In genomic region chr4:8159522-8160232, GRCh38 we compare ENCODE assay signal across 8 cellular contexts. TPM values are rescaled to one million over a fixed set of nuclear protein-coding genes. Genes with fewer than 3 reads are reported as not detected.
DNase-seq lines count a peak whose midpoint lies in the region; FAIRE-seq lines count a peak whose summit lies in the region.

No MANE protein-coding gene starts in this region.

- FAIRE-seq in frontal cortex (lab: Jason Lieb, UNC): no peak
- no peak for FAIRE-seq in HTR-8/SVneo (lab: Jason Lieb, UNC)

- intact Hi-C loops in activated T-helper 1 cell treated with anti-CD3 and anti-CD28 coated beads, Interleukin-12 subunit alpha, Interleukin-12 subunit beta, Interleukin-2, Interleukin-4 antibody, amounts not matched to agents 30 ng/mL and 10 ng/mL and 1 ng/mL, durations not matched to agents 14 hours and 24 hours and 36 hours (cut with micrococcal nuclease): loop anchor here (1.0 to 10.0 kb wide), 3 partner anchors 40 to 1585 kb away; partner anchors contain the start of genes MAN2B2 and SH3TC1

- H3K36me3 ChIP-seq in iPS-15b (ENCODE audit: control insufficient read depth, insufficient read depth, low read length) (no peaks in the 10 kb centered on the region), stomach smooth muscle (ENCODE audit: control insufficient read depth in 2 of 2, insufficient read depth in 2 of 2, low read length in 2 of 2) (no peaks in the 10 kb centered on the region)

- H3K9ac ChIP-seq in iPS-15b (ENCODE audit: low read depth, low read length) (peak overlapping the region; percentile 37), stomach smooth muscle (ENCODE audit: low read length in 2 of 2) (peak overlapping the region; percentile 68 to 73)

- peaks cover 22% of the 10 kb centered on the region for H3K27me3 Mint-ChIP-seq in activated T-helper 1 cell treated with anti-CD3 and anti-CD28 coated beads, Interleukin-12 subunit alpha, Interleukin-12 subunit beta, Interleukin-2, Interleukin-4 antibody, amounts not matched to agents 30 ng/mL and 10 ng/mL and 1 ng/mL, durations not matched to agents 14 hours and 24 hours and 36 hours (ENCODE audit: insufficient read depth)

- no peak overlapping the region for H3K27ac ChIP-seq in stomach smooth muscle (ENCODE audit: low read length)

- H3K4me1 ChIP-seq in iPS-15b (ENCODE audit: control insufficient read depth, insufficient read depth, low read length) (peaks cover 2% of the 10 kb centered on the region), stomach smooth muscle (ENCODE audit: control insufficient read depth, insufficient read depth, low read length) (peaks cover 26% of the 10 kb centered on the region)

- H3K9me3 ChIP-seq in iPS-15b (ENCODE audit: control insufficient read depth, insufficient read depth, low read length) (no peaks in the 10 kb centered on the region), stomach smooth muscle (ENCODE audit: control insufficient read depth in 2 of 2, low read length in 2 of 2) (no peaks in the 10 kb centered on the region)

- H3K27me3 ChIP-seq in iPS-15b (ENCODE audit: control insufficient read depth, insufficient read depth, low read length) (peaks cover 28% of the 10 kb centered on the region), stomach smooth muscle (ENCODE audit: control insufficient read depth in 1 of 2, insufficient read depth in 2 of 2, low read length in 2 of 2) (peaks cover 0 to 4% of the 10 kb centered on the region in 2 donors)

- H3K4me3 ChIP-seq in iPS-15b (ENCODE audit: low read depth, low read length) (peak overlapping the region; percentile 88), stomach smooth muscle (ENCODE audit: low read length in 2 of 2) (peak overlapping the region; percentile 94 to 98)

- H3K27ac Mint-ChIP-seq in activated T-helper 1 cell treated with anti-CD3 and anti-CD28 coated beads, Interleukin-12 subunit alpha, Interleukin-12 subunit beta, Interleukin-2, Interleukin-4 antibody, amounts not matched to agents 30 ng/mL and 10 ng/mL and 1 ng/mL, durations not matched to agents 14 hours and 24 hours and 36 hours: no peak overlapping the region

- no peaks in the 10 kb centered on the region for H3K9me3 Mint-ChIP-seq in activated T-helper 1 cell treated with anti-CD3 and anti-CD28 coated beads, Interleukin-12 subunit alpha, Interleukin-12 subunit beta, Interleukin-2, Interleukin-4 antibody, amounts not matched to agents 30 ng/mL and 10 ng/mL and 1 ng/mL, durations not matched to agents 14 hours and 24 hours and 36 hours

- peak overlapping the region; percentile 56 for H3K4me3 Mint-ChIP-seq in activated T-helper 1 cell treated with anti-CD3 and anti-CD28 coated beads, Interleukin-12 subunit alpha, Interleukin-12 subunit beta, Interleukin-2, Interleukin-4 antibody, amounts not matched to agents 30 ng/mL and 10 ng/mL and 1 ng/mL, durations not matched to agents 14 hours and 24 hours and 36 hours

- peak; percentile 56 for DNase-seq in NCI-H146 (lab: John Stamatoyannopoulos, UW)
- no peak for DNase-seq in NCI-H146 treated with DMSO at 0.1 percent for 48 hours (lab: John Stamatoyannopoulos, UW; ENCODE audit: unreplicated experiment)
- DNase-seq in activated T-helper 1 cell treated with anti-CD3 and anti-CD28 coated beads, Interleukin-12 subunit alpha, Interleukin-12 subunit beta, Interleukin-2, Interleukin-4 antibody, amounts not matched to agents 30 ng/mL and 10 ng/mL and 1 ng/mL, durations not matched to agents 14 hours and 24 hours and 36 hours (ENCODE audit: low spot score): no peak
- no peak for DNase-seq in stimulated activated naive CD4-positive, alpha-beta T cell treated with Interleukin-2 at 50 U/mL for 16 hours (lab: John Stamatoyannopoulos, UW)
- no peak for DNase-seq in frontal cortex (ENCODE audit: low spot score in 2 of 2)
- no peak for DNase-seq in HTR-8/SVneo (ENCODE audit: insufficient read length, low spot score)

- peaks cover 3% of the 10 kb centered on the region for H3K36me3 Mint-ChIP-seq in activated T-helper 1 cell treated with anti-CD3 and anti-CD28 coated beads, Interleukin-12 subunit alpha, Interleukin-12 subunit beta, Interleukin-2, Interleukin-4 antibody, amounts not matched to agents 30 ng/mL and 10 ng/mL and 1 ng/mL, durations not matched to agents 14 hours and 24 hours and 36 hours (ENCODE audit: low read depth)

- H3K4me1 Mint-ChIP-seq in activated T-helper 1 cell treated with anti-CD3 and anti-CD28 coated beads, Interleukin-12 subunit alpha, Interleukin-12 subunit beta, Interleukin-2, Interleukin-4 antibody, amounts not matched to agents 30 ng/mL and 10 ng/mL and 1 ng/mL, durations not matched to agents 14 hours and 24 hours and 36 hours (ENCODE audit: low read depth): peaks cover 5% of the 10 kb centered on the region

RNA-seq across cellular contexts. Expression of gene ABLIM2, which starts 1.1 kb away (rescaled TPM):
- 0.24 and 0.36 TPM in 2 replicates for total RNA-seq in activated T-helper 1 cell treated with anti-CD3 and anti-CD28 coated beads, Interleukin-12 subunit alpha, Interleukin-12 subunit beta, Interleukin-2, Interleukin-4 antibody, amounts not matched to agents 30 ng/mL and 10 ng/mL and 1 ng/mL, durations not matched to agents 14 hours and 24 hours and 36 hours
- total RNA-seq in frontal cortex: 9.4 TPM

RNA-seq across cellular contexts. Expression of gene SH3TC1, which starts 39.4 kb away (rescaled TPM):
- 25.4 and 33.6 TPM in 2 replicates for total RNA-seq in activated T-helper 1 cell treated with anti-CD3 and anti-CD28 coated beads, Interleukin-12 subunit alpha, Interleukin-12 subunit beta, Interleukin-2, Interleukin-4 antibody, amounts not matched to agents 30 ng/mL and 10 ng/mL and 1 ng/mL, durations not matched to agents 14 hours and 24 hours and 36 hours
- total RNA-seq in frontal cortex: 1.6 TPM

Comparison
In these comparisons a context has a peak if more than half of its experiments do, and no peak if none do; other contexts are left out.
1. RNA of gene SH3TC1, which starts 39.4 kb away (total RNA-seq): 25.4 to 33.6 TPM in activated T-helper 1 cell treated with anti-CD3 and anti-CD28 coated beads, Interleukin-12 subunit alpha, Interleukin-12 subunit beta, Interleukin-2, Interleukin-4 antibody, amounts not matched to agents 30 ng/mL and 10 ng/mL and 1 ng/mL, durations not matched to agents 14 hours and 24 hours and 36 hours; 1.6 TPM in frontal cortex (single experiment); every median in the first group is over 10 times any median in the second.